In genomic region chr6:158324136-158324535, GRCh38 we compare ENCODE assay signal across 22 cellular contexts. TPM values are rescaled to one million over a fixed set of nuclear protein-coding genes. Genes with fewer than 3 reads are reported as not detected.
DNase-seq lines count a peak whose midpoint lies in the region; ATAC-seq and TF ChIP-seq lines count a peak whose summit lies in the region.
"Had no signal": no experiment of that assay in that cellular context is flagged by ENCODE, and none has a peak within 500 bp of the region (broad histone marks: within the 10 kb centered on the region; RNA-seq: fewer than 3 reads in every experiment).

No MANE protein-coding gene starts in this region.

- peaks cover 5% of the 10 kb centered on the region for H3K36me3 Mint-ChIP-seq in T-helper 2 cell treated with Interferon-gamma antibody and Interleukin-4, amounts not matched to agents 5 μg/mL and 100 μg/mL, for 36 hours (ENCODE audit: low read depth)

- no peak for DNase-seq in T-helper 2 cell treated with Interferon-gamma antibody and Interleukin-4, amounts not matched to agents 5 μg/mL and 100 μg/mL, for 36 hours (ENCODE audit: low spot score)
- no peak for DNase-seq in T-helper 2 cell
- peak; percentile 61 for DNase-seq in LHCN-M2 (ENCODE audit: low read depth)
- DNase-seq in fibroblast of mammary gland (ENCODE audit: low read depth) = peak; percentile 62
- no peak for DNase-seq in psoas muscle
- no peak for DNase-seq in iPS-NIHi7 (ENCODE audit: extremely low spot score)
- DNase-seq in stimulated activated CD8-positive, alpha-beta memory T cell treated with anti-CD3 and anti-CD28 coated beads, Interleukin-4, amount 100 ng/mL, for 48 hours = no peak
- no peak for DNase-seq in left colon
- DNase-seq: 8988T; activated CD4-positive, alpha-beta T cell treated with anti-CD3 and anti-CD28 coated beads, Interleukin-2, amount 10 ng/mL, durations not matched to agents 24 days and 14 days; activated naive CD4-positive, alpha-beta T cell treated with anti-CD3 and anti-CD28 coated beads, Interleukin-2, amount 10 ng/mL, durations not matched to agents 7 days and 5 days; dermis blood vessel endothelial cell; erythroblast; hypothalamus; mucosa of descending colon; NCI-H187; NCI-H446 treated with DMSO at 0.1 percent for 48 hours; spleen had no signal

- H3K4me3 ChIP-seq in fibroblast of mammary gland (ENCODE audit: control insufficient read depth, low read depth, low read length) (no peak overlapping the region), psoas muscle (no peak overlapping the region)
- H3K4me3 ChIP-seq: mucosa of descending colon, SJSA1, spleen had no signal

- no peaks in the 10 kb centered on the region for H3K9me3 Mint-ChIP-seq in T-helper 2 cell treated with Interferon-gamma antibody and Interleukin-4, amounts not matched to agents 5 μg/mL and 100 μg/mL, for 36 hours
- H3K9me3 Mint-ChIP-seq: activated CD4-positive, alpha-beta T cell treated with anti-CD3 and anti-CD28 coated beads, Interleukin-2, amount 10 ng/mL, durations not matched to agents 24 days and 14 days; CD14-positive monocyte had no signal

- peaks cover 36% of the 10 kb centered on the region for H3K4me1 Mint-ChIP-seq in T-helper 2 cell treated with Interferon-gamma antibody and Interleukin-4, amounts not matched to agents 5 μg/mL and 100 μg/mL, for 36 hours (ENCODE audit: low read depth)

- H3K27me3 Mint-ChIP-seq in T-helper 2 cell treated with Interferon-gamma antibody and Interleukin-4, amounts not matched to agents 5 μg/mL and 100 μg/mL, for 36 hours (ENCODE audit: low read depth) = no peaks in the 10 kb centered on the region
- H3K27me3 Mint-ChIP-seq: activated CD4-positive, alpha-beta T cell treated with anti-CD3 and anti-CD28 coated beads, Interleukin-2, amount 10 ng/mL, durations not matched to agents 24 days and 14 days; activated naive CD4-positive, alpha-beta T cell treated with anti-CD3 and anti-CD28 coated beads, Interleukin-2, amount 10 ng/mL, durations not matched to agents 7 days and 5 days; stimulated activated naive CD8-positive, alpha-beta T cell treated with anti-CD3 and anti-CD28 coated beads, Interleukin-15, Interleukin-2, amounts not matched to agents 100 ng/mL and 50 ng/mL, for 24 hours had no signal

- ATAC-seq in psoas muscle (peak; percentile 87 to 95 (median 92)), left colon (no peak)
- ATAC-seq: mucosa of descending colon had no signal

- H3K4me1 ChIP-seq in psoas muscle = peaks cover 27% of the 10 kb centered on the region
- H3K4me1 ChIP-seq: parathyroid adenoma had no signal

- no peaks in the 10 kb centered on the region for H3K9me3 ChIP-seq in psoas muscle
- H3K9me3 ChIP-seq: mucosa of descending colon, SJSA1, spleen had no signal

- no peaks in the 10 kb centered on the region for H3K36me3 ChIP-seq in psoas muscle (ENCODE audit: insufficient read depth in 1 of 2, low read depth in 1 of 2)
- H3K36me3 ChIP-seq: SJSA1, spleen had no signal

- H3K4me3 Mint-ChIP-seq in T-helper 2 cell treated with Interferon-gamma antibody and Interleukin-4, amounts not matched to agents 5 μg/mL and 100 μg/mL, for 36 hours = peak overlapping the region; percentile 4
- H3K4me3 Mint-ChIP-seq: activated naive CD4-positive, alpha-beta T cell treated with anti-CD3 and anti-CD28 coated beads, Interleukin-2, amount 10 ng/mL, durations not matched to agents 7 days and 5 days; CD14-positive monocyte; stimulated activated naive CD8-positive, alpha-beta T cell treated with anti-CD3 and anti-CD28 coated beads, Interleukin-15, Interleukin-2, amounts not matched to agents 100 ng/mL and 50 ng/mL, for 24 hours had no signal

- no peak overlapping the region for H3K27ac ChIP-seq in psoas muscle
- H3K27ac ChIP-seq: parathyroid adenoma, SJSA1, spleen had no signal

- intact Hi-C loops in psoas muscle (cut with DNase I) = no loop called here
- intact Hi-C loops in left colon (cut with DNase I, micrococcal nuclease) = no loop called here

- H3K27ac Mint-ChIP-seq in T-helper 2 cell treated with Interferon-gamma antibody and Interleukin-4, amounts not matched to agents 5 μg/mL and 100 μg/mL, for 36 hours = peak overlapping the region; percentile 64
- H3K27ac Mint-ChIP-seq: activated CD4-positive, alpha-beta T cell treated with anti-CD3 and anti-CD28 coated beads, Interleukin-2, amount 10 ng/mL, durations not matched to agents 24 days and 14 days; activated naive CD4-positive, alpha-beta T cell treated with anti-CD3 and anti-CD28 coated beads, Interleukin-2, amount 10 ng/mL, durations not matched to agents 7 days and 5 days; stimulated activated naive CD8-positive, alpha-beta T cell treated with anti-CD3 and anti-CD28 coated beads, Interleukin-15, Interleukin-2, amounts not matched to agents 100 ng/mL and 50 ng/mL, for 24 hours had no signal

- 68 to 76% (median 72%) methylated on average over 5 of the region's 5 CpGs for WGBS in psoas muscle, 3 donors

- TF ChIP-seq CTCF in fibroblast of mammary gland (conservative IDR thresholded peaks at IDR 0.05; ENCODE audit: control insufficient read depth, insufficient read depth, low read depth, low read length) (no peak), psoas muscle (IDR thresholded peaks at IDR 0.05) (no peak)

- no peaks in the 10 kb centered on the region for H3K27me3 ChIP-seq in psoas muscle (ENCODE audit: insufficient read depth in 3 of 3, low read length in 2 of 3)
- H3K27me3 ChIP-seq: SJSA1, spleen had no signal

RNA-seq across cellular contexts. Expression of gene TULP4, which starts 11.9 kb away (rescaled TPM):
- total RNA-seq in LHCN-M2 (2014; rRNA removed) (79.6 and 95.8 TPM in 2 replicates), psoas muscle (100 to 1,000 TPM in 1 of 4 donors, 10 to 100 TPM in 3; 63.2 to 103 (median 78.3) TPM), left colon (10 to 100 TPM; 69.2 to 77.5 TPM)
- polyA plus RNA-seq in LHCN-M2 (2012) = 11.4 TPM
- polyA plus RNA-seq in psoas muscle = 10 to 100 TPM in 1 of 3 donors, 1 to 10 TPM in 2; 2.2 to 23.2 (median 3.7) TPM

Comparison
In these comparisons a context has a peak if more than half of its experiments do, and no peak if none do; other contexts are left out.
1. DNase-seq: peak in LHCN-M2 (single experiment) and fibroblast of mammary gland (single experiment); none in T-helper 2 cell treated with Interferon-gamma antibody and Interleukin-4, amounts not matched to agents 5 μg/mL and 100 μg/mL, for 36 hours (single experiment), T-helper 2 cell (0 of 5), psoas muscle (0 of 2), iPS-NIHi7 (single experiment), stimulated activated CD8-positive, alpha-beta memory T cell treated with anti-CD3 and anti-CD28 coated beads, Interleukin-4, amount 100 ng/mL, for 48 hours (single experiment) and left colon (0 of 2).